In genomic region chr2:33478968-33479691, GRCh38 we compare ENCODE assay signal across 17 cellular contexts. TPM values are rescaled to one million over a fixed set of nuclear protein-coding genes. Genes with fewer than 3 reads are reported as not detected.
DNase-seq lines count a peak whose midpoint lies in the region; ATAC-seq, FAIRE-seq and TF ChIP-seq lines count a peak whose summit lies in the region.
"Had no signal": no experiment of that assay in that cellular context is flagged by ENCODE, and none has a peak within 500 bp of the region (broad histone marks: within the 10 kb centered on the region; RNA-seq: fewer than 3 reads in every experiment).

No MANE protein-coding gene starts in this region.

- TF ChIP-seq EP300 in K562 (IDR thresholded peaks at IDR 0.05; ENCODE audit: low read length), result no peak

- in situ Hi-C loops in K562 (cut with MboI), result no loop called here

- H3K27ac Mint-ChIP-seq in CD4-positive, CD25-positive, alpha-beta regulatory T cell, result peak overlapping the region in 2 of 3 donors; percentile 20 to 46

- no peaks in the 10 kb centered on the region for H3K9me3 Mint-ChIP-seq in CD4-positive, CD25-positive, alpha-beta regulatory T cell
- H3K9me3 Mint-ChIP-seq: naive thymus-derived CD8-positive, alpha-beta T cell had no signal

- TF ChIP-seq POLR2A in GM19193 (IDR thresholded peaks at IDR 0.05; ENCODE audit: extremely low read depth, insufficient read depth, insufficient read length), result peak; percentile 52
- no peak for TF ChIP-seq POLR2A in K562 (conservative IDR thresholded peaks at IDR 0.05)

- peak overlapping the region in 3 of 4 donors; percentile 27 to 56 (median 47) for H3K4me3 Mint-ChIP-seq in CD4-positive, CD25-positive, alpha-beta regulatory T cell

- no peak for TF ChIP-seq RAD21 in K562 (CRISPR knock-in tag; conservative IDR thresholded peaks at IDR 0.05 in 1 of 2, IDR thresholded peaks at IDR 0.05 in 1 of 2)

- H3K4me1 ChIP-seq in CD4-positive, CD25-positive, alpha-beta regulatory T cell (ENCODE audit: control insufficient read depth, insufficient read depth, low read length, poor library complexity, severe bottlenecking), result peaks cover 16% of the 10 kb centered on the region
- peaks cover 10 to 41% of the 10 kb centered on the region in 2 experiments for H3K4me1 ChIP-seq in K562 (replicated peaks in 1 of 2; ENCODE audit: control insufficient read depth in 2 of 2, insufficient read depth in 2 of 2, low read length in 2 of 2)

- no peak overlapping the region for H3K27ac ChIP-seq in CD4-positive, CD25-positive, alpha-beta regulatory T cell (ENCODE audit: insufficient read depth, low read length, poor library complexity, severe bottlenecking)
- H3K27ac ChIP-seq in K562 (ENCODE audit: extremely low read depth, low read depth, low read length), result no peak overlapping the region; the same call in 2 of the 3 replicates
- H3K27ac ChIP-seq: sigmoid colon, WERI-Rb-1 had no signal

- no peaks in the 10 kb centered on the region for H4K20me1 ChIP-seq in K562 (replicated peaks; ENCODE audit: control insufficient read depth, insufficient read depth, low read length)

- no peaks in the 10 kb centered on the region for H3K36me3 ChIP-seq in CD4-positive, CD25-positive, alpha-beta regulatory T cell (ENCODE audit: control insufficient read depth, insufficient read depth, low read length)
- no peaks in the 10 kb centered on the region for H3K36me3 ChIP-seq in K562 (ENCODE audit: control insufficient read depth, insufficient read depth, low read length)
- H3K36me3 ChIP-seq: sigmoid colon, WERI-Rb-1 had no signal

- ATAC-seq in CD4-positive, CD25-positive, alpha-beta regulatory T cell (ENCODE audit: low read depth in 2 of 2), result no peak
- peak; percentile 35 for ATAC-seq in K562
- ATAC-seq: HCT116; naive thymus-derived CD8-positive, alpha-beta T cell had no signal

- peak overlapping the region; percentile 44 for H2AFZ ChIP-seq in K562 (ENCODE audit: low read depth, low read length)

- H3K79me2 ChIP-seq in K562 (ENCODE audit: control insufficient read depth, insufficient read depth, low read length), result no peaks in the 10 kb centered on the region

- POLR2A ChIA-PET in K562 (lab: Yijun Ruan, JAX), result no interaction called here

- peak; percentile 66 for FAIRE-seq in K562 (lab: Jason Lieb, UNC)

- H3K4me2 ChIP-seq in K562 (ENCODE audit: insufficient read depth, low read length), result peak overlapping the region; percentile 55

- BruUV-seq in K562 (replicated peaks; lab: Mats Ljungman, UMichigan), result no TSS peak

- peaks cover 4% of the 10 kb centered on the region for H3K36me3 Mint-ChIP-seq in CD4-positive, CD25-positive, alpha-beta regulatory T cell

- no peaks in the 10 kb centered on the region for H3K9me1 ChIP-seq in K562 (ENCODE audit: control insufficient read depth, insufficient read depth, low read length)

- H3K4me1 Mint-ChIP-seq in CD4-positive, CD25-positive, alpha-beta regulatory T cell, result peaks cover 3 to 44% (median 20%) of the 10 kb centered on the region in 4 donors

- H3K4me3 ChIP-seq in CD4-positive, CD25-positive, alpha-beta regulatory T cell (ENCODE audit: low read depth, low read length), result no peak overlapping the region
- H3K4me3 ChIP-seq in K562, result no peak overlapping the region
- H3K4me3 ChIP-seq: sigmoid colon had no signal

- CTCF ChIA-PET in K562 (lab: Yijun Ruan, JAX; ENCODE audit: low intra/inter-chr PET ratio), result no interaction called here

- H3K27me3 Mint-ChIP-seq in CD4-positive, CD25-positive, alpha-beta regulatory T cell, result peaks cover 4% of the 10 kb centered on the region

- WGBS in K562 (ENCODE audit: insufficient coverage, low coverage, missing lambda C conversion rate), result 4% methylated on average over 5 of the region's 8 CpGs

- TF ChIP-seq CTCF in K562 (IDR thresholded peaks at IDR 0.05 in 2 of 3, conservative IDR thresholded peaks at IDR 0.05 in 1 of 3; ENCODE audit: insufficient read depth in 2 of 3, low read depth in 1 of 3, low read length in 3 of 3), result no peak

- no peaks in the 10 kb centered on the region for H3K27me3 ChIP-seq in CD4-positive, CD25-positive, alpha-beta regulatory T cell (ENCODE audit: control insufficient read depth, insufficient read depth, low read length)
- H3K27me3 ChIP-seq in K562 (ENCODE audit: control insufficient read depth in 2 of 2, insufficient read depth in 2 of 2, low read length in 2 of 2), result peaks cover 0 to under 1% of the 10 kb centered on the region in 2 experiments; a peak in 1 of 5 replicates
- H3K27me3 ChIP-seq: sigmoid colon had no signal

- intact Hi-C loops in K562 (cut with micrococcal nuclease), result no loop called here

- H3K9ac ChIP-seq in K562 (ENCODE audit: insufficient read depth in 1 of 2, low read depth in 2 of 2, low read length in 2 of 2), result peak overlapping the region in 1 of 2 experiments; percentile 31; a peak in 1 of 4 replicates

- no peaks in the 10 kb centered on the region for H3K9me3 ChIP-seq in CD4-positive, CD25-positive, alpha-beta regulatory T cell (ENCODE audit: control insufficient read depth in 2 of 2, low read length in 2 of 2)
- no peaks in the 10 kb centered on the region for H3K9me3 ChIP-seq in K562 (replicated peaks; ENCODE audit: control insufficient read depth, insufficient read depth, low read depth, low read length)
- H3K9me3 ChIP-seq: sigmoid colon had no signal

- DNase-seq in CD4-positive, CD25-positive, alpha-beta regulatory T cell, result no peak
- DNase-seq in K562 (ENCODE audit: extremely low read depth in 1 of 4, low spot score in 3 of 4), result peak; percentile 21 to 48 (median 28)
- DNase-seq in lung microvascular endothelial cell (ENCODE audit: low read depth in 2 of 2), result peak; percentile 8 to 96
- DNase-seq in NCI-H2171 (lab: John Stamatoyannopoulos, UW), result no peak
- DNase-seq in NCI-H128 (lab: John Stamatoyannopoulos, UW; ENCODE audit: unreplicated experiment), result no peak
- DNase-seq in UCSD-AML1 (lab: John Stamatoyannopoulos, UW; ENCODE audit: unreplicated experiment), result no peak
- DNase-seq in SIG-M5 treated with dmso at 0.1 percent for 504 hours (lab: John Stamatoyannopoulos, UW; ENCODE audit: unreplicated experiment), result no peak
- DNase-seq: activated CD8-positive, alpha-beta memory T cell treated with anti-CD3 and anti-CD28 coated beads, Interleukin-2, amount 50 U/mL, for 4 hours; cortex of kidney; DMS 273 treated with DMSO at 0.1 percent for 48 hours; naive thymus-derived CD8-positive, alpha-beta T cell; NCI-H1417 treated with DMSO at 0.1 percent for 48 hours; NCI-H774; sigmoid colon; WERI-Rb-1 had no signal

TF ChIP-seq in K562, 482 proteins besides CTCF, POLR2A, EP300 and RAD21 (continues in another document):
- TF ChIP-seq RBBP5 (IDR thresholded peaks at IDR 0.05; ENCODE audit: borderline replicate concordance, insufficient read depth, low read length, poor library complexity, severe bottlenecking) (no peak), SMARCB1 (IDR thresholded peaks at IDR 0.05; ENCODE audit: insufficient read length, low read depth) (no peak), XRCC4 (IDR thresholded peaks at IDR 0.05; ENCODE audit: extremely low read depth, insufficient read depth, insufficient read length) (no peak), NFYB (IDR thresholded peaks at IDR 0.05; ENCODE audit: extremely low read depth, insufficient read length) (no peak), ZNF12 (CRISPR knock-in tag; IDR thresholded peaks at IDR 0.05) (no peak), CTBP1 (IDR thresholded peaks at IDR 0.05; ENCODE audit: borderline replicate concordance) (peak; percentile 16; the same call in 1 of the 2 replicates)
- TF ChIP-seq, protein P1, sequence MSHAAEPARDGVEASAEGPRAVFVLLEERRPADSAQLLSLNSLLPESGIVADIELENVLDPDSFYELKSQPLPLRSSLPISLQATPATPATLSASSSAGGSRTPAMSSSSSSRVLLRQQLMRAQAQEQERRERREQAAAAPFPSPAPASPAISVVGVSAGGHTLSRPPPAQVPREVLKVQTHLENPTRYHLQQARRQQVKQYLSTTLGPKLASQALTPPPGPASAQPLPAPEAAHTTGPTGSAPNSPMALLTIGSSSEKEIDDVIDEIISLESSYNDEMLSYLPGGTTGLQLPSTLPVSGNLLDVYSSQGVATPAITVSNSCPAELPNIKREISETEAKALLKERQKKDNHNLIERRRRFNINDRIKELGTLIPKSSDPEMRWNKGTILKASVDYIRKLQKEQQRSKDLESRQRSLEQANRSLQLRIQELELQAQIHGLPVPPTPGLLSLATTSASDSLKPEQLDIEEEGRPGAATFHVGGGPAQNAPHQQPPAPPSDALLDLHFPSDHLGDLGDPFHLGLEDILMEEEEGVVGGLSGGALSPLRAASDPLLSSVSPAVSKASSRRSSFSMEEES (CRISPR knock-in tag; IDR thresholded peaks at IDR 0.05), result no peak

RNA-seq across cellular contexts. Expression of gene RASGRP3, which starts 2.7 kb away (rescaled TPM):
- 9.1 TPM for total RNA-seq in CD4-positive, CD25-positive, alpha-beta regulatory T cell
- polyA plus RNA-seq in CD4-positive, CD25-positive, alpha-beta regulatory T cell, result 1 to 10 TPM; 2.8 to 5.0 (median 4.4) TPM
- 0.39 and 1.3 TPM in 2 replicates for total RNA-seq in K562 (2011; cell fraction: chromatin; rRNA removed; ENCODE audit: low replicate concordance)
- 0.53 and 1.2 TPM in 2 replicates for total RNA-seq in K562 (2011; cell fraction: nucleolus; rRNA removed)
- 0.51 and 0.76 TPM in 2 replicates for total RNA-seq in K562 (2011; cell fraction: nucleoplasm; rRNA removed)
- total RNA-seq in K562 (2014; rRNA removed) (0.18 and 0.24 TPM in 2 replicates), K562 (2014; rRNA removed; fragmentation: Illumina TruSeq; extraction: Trizol) (0.76 and 1.6 TPM in 2 replicates), K562 (2015; rRNA removed; fragmentation: Illumina TruSeq; extraction: Trizol) (0.91 and 1.3 TPM in 2 replicates), K562 (2021) (1.1 and 1.2 TPM in 2 replicates), lung microvascular endothelial cell (138 and 180 TPM in 2 replicates)
- polyA plus RNA-seq in K562 (2011; rRNA removed) (0.73 and 1.7 TPM in 2 replicates), K562 (2014; fragmentation: Illumina TruSeq; extraction: Trizol) (1.2 and 1.4 TPM in 2 replicates), K562 (2014; fragmentation: Nextera tagmentation; extraction: Ambion mirVana) (1 to 10 TPM; 1.6 TPM), K562 (2014; rRNA removed) (1.2 and 1.5 TPM in 2 replicates)
- 0.67 and 0.80 TPM in 2 replicates for polyA plus RNA-seq in K562 (2011; cell fraction: cytosol; rRNA removed)
- 0.79 and 0.95 TPM in 2 replicates for polyA plus RNA-seq in K562 (2011; cell fraction: nucleus; rRNA removed)
- 0.44 and 6.6 TPM in 2 replicates for polyA plus RNA-seq in K562 (2012)
- 0.72 and 1.5 TPM in 2 replicates for polyA minus RNA-seq in K562 (2011; rRNA and poly(A)+ RNA removed)
- polyA minus RNA-seq in K562 (2011; cell fraction: cytosol; rRNA and poly(A)+ RNA removed), result not detected in 2 replicates
- 0.44 and 0.54 TPM in 2 replicates for polyA minus RNA-seq in K562 (2011; cell fraction: nucleus; rRNA and poly(A)+ RNA removed)

Comparison
In these comparisons a context has a peak if more than half of its experiments do, and no peak if none do; other contexts are left out.
1. DNase-seq: peak in K562 (4 of 4) and lung microvascular endothelial cell (2 of 2); none in CD4-positive, CD25-positive, alpha-beta regulatory T cell (0 of 3), NCI-H2171 (single experiment), NCI-H128 (single experiment), UCSD-AML1 (single experiment) and SIG-M5 treated with dmso at 0.1 percent for 504 hours (single experiment).
2. RNA of gene RASGRP3, which starts 2.7 kb away (total RNA-seq): 138 to 180 TPM in lung microvascular endothelial cell; 9.1 TPM in CD4-positive, CD25-positive, alpha-beta regulatory T cell (single experiment) and 0.18 to 1.6 TPM in K562; every median in the first group is over 10 times any median in the second.